In genomic region chr6:108630050-108630714, GRCh38 we compare ENCODE assay signal across 1 cellular context.
TF ChIP-seq lines count a peak whose summit lies in the region.

No MANE protein-coding gene starts in this region.

TF ChIP-seq in K562, 482 proteins besides CTCF, POLR2A, EP300 and RAD21 (continued from another document and continues in another):
- TF ChIP-seq NKRF (IDR thresholded peaks at IDR 0.05; ENCODE audit: borderline replicate concordance) (peak; percentile 56; the same call in 1 of the 2 replicates), ESRRA (IDR thresholded peaks at IDR 0.05; ENCODE audit: borderline replicate concordance, low read depth) (no peak), ZNF197 (CRISPR knock-in tag; IDR thresholded peaks at IDR 0.05; ENCODE audit: low read depth) (no peak), ARID1B (IDR thresholded peaks at IDR 0.05) (peak; percentile 61), MAZ (CRISPR knock-in tag; conservative IDR thresholded peaks at IDR 0.05 in 1 of 2, IDR thresholded peaks at IDR 0.05 in 1 of 2) (no peak), RREB1 (CRISPR knock-in tag; IDR thresholded peaks at IDR 0.05) (no peak), ETV1 (tag; conservative IDR thresholded peaks at IDR 0.05; ENCODE audit: low read depth) (no peak), DPF2 (IDR thresholded peaks at IDR 0.05) (peak; percentile 62), PBX2 (CRISPR knock-in tag; IDR thresholded peaks at IDR 0.05; ENCODE audit: low read depth) (no peak), PBX2 (tag; conservative IDR thresholded peaks at IDR 0.05; ENCODE audit: low read depth) (no peak), FOXA1 (IDR thresholded peaks at IDR 0.05; ENCODE audit: borderline replicate concordance) (no peak), ZNF589 (CRISPR knock-in tag; IDR thresholded peaks at IDR 0.05; ENCODE audit: low read depth) (no peak), KDM5B (IDR thresholded peaks at IDR 0.05; ENCODE audit: insufficient replicate concordance, low read depth, low read length) (no peak), PHB2 (IDR thresholded peaks at IDR 0.05; ENCODE audit: low read depth) (no peak), ELF1 (tag; IDR thresholded peaks at IDR 0.05) (no peak), CHD7 (IDR thresholded peaks at IDR 0.05; ENCODE audit: low read depth, low read length) (no peak), BACH1 (tag; IDR thresholded peaks at IDR 0.05) (no peak), ZNF639 (CRISPR knock-in tag; conservative IDR thresholded peaks at IDR 0.05 in 1 of 2, IDR thresholded peaks at IDR 0.05 in 1 of 2) (no peak), ZNF586 (CRISPR knock-in tag; conservative IDR thresholded peaks at IDR 0.05) (no peak), CBFB (CRISPR knock-in tag; IDR thresholded peaks at IDR 0.05) (no peak), NR1H2 (CRISPR knock-in tag; IDR thresholded peaks at IDR 0.05) (no peak)
- TF ChIP-seq, protein P1, sequence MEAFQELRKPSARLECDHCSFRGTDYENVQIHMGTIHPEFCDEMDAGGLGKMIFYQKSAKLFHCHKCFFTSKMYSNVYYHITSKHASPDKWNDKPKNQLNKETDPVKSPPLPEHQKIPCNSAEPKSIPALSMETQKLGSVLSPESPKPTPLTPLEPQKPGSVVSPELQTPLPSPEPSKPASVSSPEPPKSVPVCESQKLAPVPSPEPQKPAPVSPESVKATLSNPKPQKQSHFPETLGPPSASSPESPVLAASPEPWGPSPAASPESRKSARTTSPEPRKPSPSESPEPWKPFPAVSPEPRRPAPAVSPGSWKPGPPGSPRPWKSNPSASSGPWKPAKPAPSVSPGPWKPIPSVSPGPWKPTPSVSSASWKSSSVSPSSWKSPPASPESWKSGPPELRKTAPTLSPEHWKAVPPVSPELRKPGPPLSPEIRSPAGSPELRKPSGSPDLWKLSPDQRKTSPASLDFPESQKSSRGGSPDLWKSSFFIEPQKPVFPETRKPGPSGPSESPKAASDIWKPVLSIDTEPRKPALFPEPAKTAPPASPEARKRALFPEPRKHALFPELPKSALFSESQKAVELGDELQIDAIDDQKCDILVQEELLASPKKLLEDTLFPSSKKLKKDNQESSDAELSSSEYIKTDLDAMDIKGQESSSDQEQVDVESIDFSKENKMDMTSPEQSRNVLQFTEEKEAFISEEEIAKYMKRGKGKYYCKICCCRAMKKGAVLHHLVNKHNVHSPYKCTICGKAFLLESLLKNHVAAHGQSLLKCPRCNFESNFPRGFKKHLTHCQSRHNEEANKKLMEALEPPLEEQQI (IDR thresholded peaks at IDR 0.05) = 0 out of 2 replicates have a peak, but pooled peaks have one; percentile 47
